ENCODE assay signal across 1 cellular context in genomic region chr7:452230-452751, GRCh38.
TF ChIP-seq lines count a peak whose summit lies in the region.

No MANE protein-coding gene starts in this region.

TF ChIP-seq in SK-N-SH, 30 proteins besides CTCF, POLR2A, EP300 and RAD21 (continued from another document):
- no peak for TF ChIP-seq ZBTB33 (IDR thresholded peaks at IDR 0.05; ENCODE audit: borderline replicate concordance, low read depth)
